Comparison of ENCODE assay signal across 8 cellular contexts in the genomic region with DNA sequence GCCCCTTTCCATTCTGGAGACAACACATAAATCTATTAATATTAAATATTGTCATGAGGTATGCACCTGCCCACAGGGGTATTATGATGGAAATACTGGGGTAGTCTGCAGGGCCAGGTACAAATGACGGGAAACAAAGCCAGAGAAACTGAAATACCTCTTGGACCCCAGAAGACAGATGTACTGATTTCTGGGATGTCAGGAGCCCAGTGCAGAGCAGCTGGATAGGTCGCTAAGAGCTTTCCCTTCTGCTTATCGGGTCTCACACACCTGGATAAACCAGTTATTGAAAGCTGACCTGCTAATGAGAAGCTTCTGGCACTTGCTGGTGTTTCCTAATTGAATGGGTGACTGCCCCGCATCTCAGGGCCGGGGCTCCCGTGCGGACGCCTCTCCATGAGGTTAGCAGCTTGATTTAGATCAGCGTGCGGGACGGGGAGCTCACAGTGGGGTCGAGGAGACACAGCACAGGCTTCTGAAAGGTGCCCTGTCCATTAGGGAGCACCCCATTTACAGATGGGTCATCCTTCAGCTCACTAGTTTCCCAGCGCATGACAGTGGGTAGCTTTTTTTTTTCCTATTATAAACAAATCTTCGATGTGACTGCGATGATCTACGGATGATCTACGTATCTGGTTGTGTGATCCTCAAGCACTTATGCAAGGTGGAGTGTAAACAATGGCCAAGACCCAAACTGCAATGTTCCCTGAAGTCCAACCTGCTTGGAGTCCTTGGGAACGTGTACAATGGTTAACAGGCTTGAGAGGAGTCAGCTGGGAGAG. TPM values are rescaled to one million over a fixed set of nuclear protein-coding genes. Genes with fewer than 3 reads are reported as not detected.
DNase-seq lines count a peak whose midpoint lies in the region; ATAC-seq and TF ChIP-seq lines count a peak whose summit lies in the region.

No MANE protein-coding gene starts in this region.

- intact Hi-C loops in PC-9 (cut with micrococcal nuclease; ENCODE audit: unreplicated experiment), result loop anchor here (1.0 to 2.0 kb wide), 5 partner anchors 33 to 291 kb away; no protein-coding TSS in a partner anchor
- intact Hi-C loops in sciatic nerve (cut with DNase I), result no loop called here

- no peak for TF ChIP-seq CTCF in PC-9 (conservative IDR thresholded peaks at IDR 0.05)

- peaks cover 41% of the 10 kb centered on the region for H3F3A ChIP-seq in PC-9 (ENCODE audit: insufficient read depth, low read depth)

- H3K4me1 ChIP-seq in PC-9 (replicated peaks; ENCODE audit: insufficient read depth) (peaks cover 43% of the 10 kb centered on the region), trophoblast cell (ENCODE audit: control insufficient read depth in 1 of 2, insufficient read depth in 2 of 2, low read length in 2 of 2) (peaks cover 12 to 16% of the 10 kb centered on the region in 2 experiments)

- no peak overlapping the region for H3K23ac ChIP-seq in trophoblast cell (ENCODE audit: low read length)

- peak overlapping the region; percentile 93 for H3K14ac ChIP-seq in trophoblast cell (ENCODE audit: low read length)

- peaks cover 18% of the 10 kb centered on the region for H3K79me1 ChIP-seq in trophoblast cell (ENCODE audit: low read length)

- peak overlapping the region; percentile 93 for H2BK5ac ChIP-seq in trophoblast cell (ENCODE audit: low read depth, low read length, poor library complexity)

- peak overlapping the region; percentile 42 for H2BK12ac ChIP-seq in trophoblast cell (ENCODE audit: low read length)

- peak overlapping the region; percentile 84 for H4K8ac ChIP-seq in trophoblast cell (ENCODE audit: low read depth, low read length)

- H3K27ac ChIP-seq in PC-9, result peak overlapping the region; percentile 81
- H3K27ac ChIP-seq in epithelial cell of prostate, result peak overlapping the region; percentile 91
- H3K27ac ChIP-seq in trophoblast cell (ENCODE audit: low read depth, low read length), result peak overlapping the region; percentile 96

- H2AFZ ChIP-seq in PC-9, result no peak overlapping the region; the same call in 1 of the 2 replicates
- no peak overlapping the region for H2AFZ ChIP-seq in trophoblast cell (ENCODE audit: insufficient read depth, low read length, poor library complexity)

- H3K4me3 ChIP-seq in GM08714 (ENCODE audit: low read length) (peak overlapping the region; percentile 64; the same call in 1 of the 2 replicates), PC-9 (peak overlapping the region; percentile 90), trophoblast cell (ENCODE audit: low read depth, low read length) (no peak overlapping the region)

- H3K9me3 ChIP-seq in PC-9 (ENCODE audit: insufficient read depth, low read depth) (no peaks in the 10 kb centered on the region), trophoblast cell (ENCODE audit: insufficient read depth, low read depth, low read length) (no peaks in the 10 kb centered on the region)

- peak overlapping the region; percentile 99 for H4K91ac ChIP-seq in trophoblast cell (ENCODE audit: low read depth, low read length)

- H3K27me3 ChIP-seq in PC-9 (ENCODE audit: insufficient read depth, low read depth), result no peaks in the 10 kb centered on the region
- no peaks in the 10 kb centered on the region for H3K27me3 ChIP-seq in trophoblast cell (ENCODE audit: insufficient read depth, low read length)

- no peak overlapping the region for H2BK120ac ChIP-seq in trophoblast cell (ENCODE audit: insufficient read depth, low read length, poor library complexity)

- no peak for DNase-seq in PC-9
- no peak for DNase-seq in epithelial cell of prostate (ENCODE audit: low read depth, low spot score)
- DNase-seq in trophoblast cell, result peak in 1 of 2 donors; percentile 33
- no peak for DNase-seq in DMS153 (lab: John Stamatoyannopoulos, UW)
- DNase-seq in A172 (ENCODE audit: low spot score), result no peak
- DNase-seq in sciatic nerve (ENCODE audit: low spot score), result no peak

- H3K4me2 ChIP-seq in PC-9, result peak overlapping the region; percentile 93
- peak overlapping the region; percentile 93 for H3K4me2 ChIP-seq in trophoblast cell (ENCODE audit: low read length)

- no peak for ATAC-seq in GM21528 (IDR thresholded peaks at IDR 0.05; ENCODE audit: low FRiP score, unreplicated experiment)
- no peak for ATAC-seq in sciatic nerve

- no peak overlapping the region for H3K9ac ChIP-seq in trophoblast cell (ENCODE audit: low read length)

- CTCF ChIA-PET in PC-9 (lab: Charles Lee), result interaction anchor here (0.7 kb wide), 1 partner anchor 14 kb away, joined by 4 read pairs; no protein-coding TSS in a partner anchor

- POLR2A ChIA-PET in PC-9 (lab: Charles Lee; ENCODE audit: unreplicated experiment), result interaction anchor here (0.5 to 0.7 kb wide), 3 partner anchors 18 to 389 kb away, joined by 3 to 5 read pairs (median 3); no protein-coding TSS in a partner anchor

- H3K18ac ChIP-seq in trophoblast cell (ENCODE audit: low read length), result peak overlapping the region; percentile 90

- BruUV-seq in PC-9 (replicated peaks; lab: Mats Ljungman, UMichigan), result no TSS peak

- H2AK5ac ChIP-seq in trophoblast cell (ENCODE audit: low read length), result peak overlapping the region; percentile 44

- H3K36me3 ChIP-seq in PC-9 (ENCODE audit: low read depth) (peaks cover 14% of the 10 kb centered on the region), trophoblast cell (ENCODE audit: control insufficient read depth in 1 of 2, insufficient read depth in 2 of 2, low read length in 2 of 2) (peaks cover 6 to 8% of the 10 kb centered on the region in 2 experiments)

- peak overlapping the region; percentile 22 for H3K4ac ChIP-seq in trophoblast cell (ENCODE audit: low read depth, low read length)

- H3K79me2 ChIP-seq in PC-9 (ENCODE audit: low read depth) (peaks cover 36% of the 10 kb centered on the region), trophoblast cell (ENCODE audit: control insufficient read depth, insufficient read depth, low read length, poor library complexity) (peaks cover 14% of the 10 kb centered on the region)

- WGBS in trophoblast cell (ENCODE audit: extremely low coverage, insufficient coverage, insufficient read length), result no CpG with 5 or more reads among the region's 18 CpGs

- H4K12ac ChIP-seq in trophoblast cell (ENCODE audit: low read depth, low read length), result no peak overlapping the region

- H3K9me2 ChIP-seq in PC-9 (ENCODE audit: insufficient read depth), result no peaks in the 10 kb centered on the region

- H4K20me1 ChIP-seq in PC-9 (ENCODE audit: insufficient read depth), result peaks cover 21% of the 10 kb centered on the region

RNA-seq across cellular contexts. Expression of gene INSIG1, which starts 1.5 kb away (rescaled TPM):
- total RNA-seq in PC-9 (2021) (75.7 and 103 TPM in 2 replicates), sciatic nerve (116 TPM)
- polyA plus RNA-seq in trophoblast cell (2013), result 182 and 192 TPM in 2 replicates
- 106 and 141 TPM in 2 replicates for total RNA-seq in A172 (2014; rRNA removed; shearing (Covaris generic))
